Comparison of ENCODE assay signal across 8 cellular contexts in genomic region chr9:123339666-123340414, GRCh38. TPM values are rescaled to one million over a fixed set of nuclear protein-coding genes. Genes with fewer than 3 reads are reported as not detected.
DNase-seq lines count a peak whose midpoint lies in the region; ATAC-seq and TF ChIP-seq lines count a peak whose summit lies in the region.

No MANE protein-coding gene starts in this region.

- H3K27me3 ChIP-seq in GM06990 (replicated peaks; ENCODE audit: control insufficient read depth, insufficient read depth, low read length) = no peaks in the 10 kb centered on the region
- H3K27me3 ChIP-seq in naive thymus-derived CD4-positive, alpha-beta T cell (ENCODE audit: control insufficient read depth in 2 of 2, insufficient read depth in 2 of 2, low read length in 2 of 2) = no peaks in the 10 kb centered on the region
- no peaks in the 10 kb centered on the region for H3K27me3 ChIP-seq in upper lobe of left lung

- TF ChIP-seq POLR2A in upper lobe of left lung (IDR thresholded peaks at IDR 0.05) = peak in 1 of 4 donors; percentile 5

- TF ChIP-seq EP300 in upper lobe of left lung (IDR thresholded peaks at IDR 0.05) = no peak

- WGBS in upper lobe of left lung, 2 donors = 54 to 61% methylated on average over 25 to 31 of the region's 31 CpGs

- peak; percentile 67 for DNase-seq in GM06990 (ENCODE audit: extremely low read depth, insufficient read length)
- peak; percentile 46 to 53 for DNase-seq in Kasumi-1 (lab: John Stamatoyannopoulos, UW)
- peak; percentile 78 for DNase-seq in activated naive CD8-positive, alpha-beta T cell treated with anti-CD3 and anti-CD28 coated beads for 36 hours
- peak in 5 of 9 donors; percentile 30 to 45 (median 31) for DNase-seq in naive thymus-derived CD4-positive, alpha-beta T cell
- DNase-seq in upper lobe of left lung = peak in 1 of 2 donors; percentile 53
- DNase-seq in central memory CD4-positive, alpha-beta T cell = no peak
- DNase-seq in NCI-H2107 treated with DMSO at 0.1 percent for 48 hours (lab: John Stamatoyannopoulos, UW; ENCODE audit: unreplicated experiment) = no peak

- peak; percentile 45 for ATAC-seq in GM21723 (IDR thresholded peaks at IDR 0.05; ENCODE audit: unreplicated experiment)
- ATAC-seq in naive thymus-derived CD4-positive, alpha-beta T cell = peak; percentile 62
- ATAC-seq in upper lobe of left lung (ENCODE audit: low FRiP score in 2 of 2) = no peak

- intact Hi-C loops in naive thymus-derived CD4-positive, alpha-beta T cell (cut with micrococcal nuclease) = loop anchor here (1.0 to 10.0 kb wide), 6 partner anchors 17 to 1245 kb away; partner anchors contain the start of genes STRBP (in 2 of the 2) and TTLL11 (in 1 of the 2)

- POLR2A ChIA-PET in naive thymus-derived CD4-positive, alpha-beta T cell (lab: Charles Lee) = interaction anchor here (0.6 to 1.8 kb wide), 10 partner anchors 11 to 343 kb away, joined by 3 to 20 read pairs (median 4); no protein-coding TSS in a partner anchor

- no peaks in the 10 kb centered on the region for H3K9me3 Mint-ChIP-seq in activated naive CD8-positive, alpha-beta T cell treated with anti-CD3 and anti-CD28 coated beads for 36 hours
- H3K9me3 Mint-ChIP-seq in naive thymus-derived CD4-positive, alpha-beta T cell = peaks cover 0 to 1% (median 0%) of the 10 kb centered on the region in 11 donors

- peaks cover 50% of the 10 kb centered on the region for H3K4me1 Mint-ChIP-seq in activated naive CD8-positive, alpha-beta T cell treated with anti-CD3 and anti-CD28 coated beads for 36 hours
- peaks cover 19 to 45% (median 40%) of the 10 kb centered on the region in 7 donors for H3K4me1 Mint-ChIP-seq in naive thymus-derived CD4-positive, alpha-beta T cell

- peaks cover 15 to 22% of the 10 kb centered on the region in 2 donors for H3K4me1 ChIP-seq in naive thymus-derived CD4-positive, alpha-beta T cell (ENCODE audit: control insufficient read depth in 2 of 2, insufficient read depth in 2 of 2, low read length in 2 of 2)
- H3K4me1 ChIP-seq in upper lobe of left lung = peaks cover 0 to 31% (median 27%) of the 10 kb centered on the region in 4 donors

- H3K36me3 Mint-ChIP-seq in activated naive CD8-positive, alpha-beta T cell treated with anti-CD3 and anti-CD28 coated beads for 36 hours = no peaks in the 10 kb centered on the region
- no peaks in the 10 kb centered on the region for H3K36me3 Mint-ChIP-seq in naive thymus-derived CD4-positive, alpha-beta T cell

- H3K9me3 ChIP-seq in naive thymus-derived CD4-positive, alpha-beta T cell (ENCODE audit: control insufficient read depth in 2 of 3, low read length in 3 of 3) = no peaks in the 10 kb centered on the region
- H3K9me3 ChIP-seq in upper lobe of left lung = no peaks in the 10 kb centered on the region

- H3K27ac ChIP-seq in naive thymus-derived CD4-positive, alpha-beta T cell (ENCODE audit: low read depth, low read length) = peak overlapping the region; percentile 59
- H3K27ac ChIP-seq in upper lobe of left lung = peak overlapping the region in 3 of 4 donors; percentile 19 to 32 (median 21)

- H3K27ac Mint-ChIP-seq in activated naive CD8-positive, alpha-beta T cell treated with anti-CD3 and anti-CD28 coated beads for 36 hours = peak overlapping the region; percentile 99
- peak overlapping the region; percentile 84 to 95 (median 90) for H3K27ac Mint-ChIP-seq in naive thymus-derived CD4-positive, alpha-beta T cell

- H3K4me3 ChIP-seq in GM06990 (replicated peaks; ENCODE audit: low read depth, low read length) (peak overlapping the region; percentile 54), upper lobe of left lung (peak overlapping the region in 3 of 4 donors; percentile 12 to 32 (median 23))
- H3K4me3 ChIP-seq in naive thymus-derived CD4-positive, alpha-beta T cell (ENCODE audit: low read length) = peak overlapping the region; percentile 64

- peak overlapping the region; percentile 77 for H3K4me3 Mint-ChIP-seq in activated naive CD8-positive, alpha-beta T cell treated with anti-CD3 and anti-CD28 coated beads for 36 hours
- H3K4me3 Mint-ChIP-seq in naive thymus-derived CD4-positive, alpha-beta T cell = peak overlapping the region; percentile 80 to 96 (median 89)

- no peaks in the 10 kb centered on the region for H3K27me3 Mint-ChIP-seq in activated naive CD8-positive, alpha-beta T cell treated with anti-CD3 and anti-CD28 coated beads for 36 hours
- H3K27me3 Mint-ChIP-seq in naive thymus-derived CD4-positive, alpha-beta T cell = no peaks in the 10 kb centered on the region

- no peak for TF ChIP-seq CTCF in GM06990 (IDR thresholded peaks at IDR 0.05; ENCODE audit: insufficient read depth, low read length, poor library complexity, severe bottlenecking)
- TF ChIP-seq CTCF in upper lobe of left lung (IDR thresholded peaks at IDR 0.05) = no peak

- H3K36me3 ChIP-seq in GM06990 (ENCODE audit: control insufficient read depth, insufficient read depth, low read length) (no peaks in the 10 kb centered on the region), upper lobe of left lung (no peaks in the 10 kb centered on the region)
- H3K36me3 ChIP-seq in naive thymus-derived CD4-positive, alpha-beta T cell (ENCODE audit: control insufficient read depth in 2 of 3, insufficient read depth in 3 of 3, low read length in 3 of 3) = no peaks in the 10 kb centered on the region

- CTCF ChIA-PET in naive thymus-derived CD4-positive, alpha-beta T cell (lab: Charles Lee) = interaction anchor here (0.9 to 3.1 kb wide), 4 partner anchors 10 to 523 kb away, joined by 3 to 16 read pairs (median 5); no protein-coding TSS in a partner anchor

RNA-seq across cellular contexts. Expression of gene CRB2, which starts 16.2 kb away (rescaled TPM):
- total RNA-seq in activated naive CD8-positive, alpha-beta T cell treated with anti-CD3 and anti-CD28 coated beads for 36 hours = under 1 TPM; 0.06 to 0.10 TPM
- not detected for total RNA-seq in naive thymus-derived CD4-positive, alpha-beta T cell
- not detected for polyA plus RNA-seq in naive thymus-derived CD4-positive, alpha-beta T cell
- total RNA-seq in upper lobe of left lung = under 1 TPM in 2 of 6 donors, not detected in 4; 0.13 to 0.23 TPM

Comparison
In these comparisons a context has a peak if more than half of its experiments do, and no peak if none do; other contexts are left out.
1. DNase-seq: peak in GM06990 (single experiment), Kasumi-1 (2 of 2), activated naive CD8-positive, alpha-beta T cell treated with anti-CD3 and anti-CD28 coated beads for 36 hours (single experiment) and naive thymus-derived CD4-positive, alpha-beta T cell (5 of 9); none in central memory CD4-positive, alpha-beta T cell (single experiment) and NCI-H2107 treated with DMSO at 0.1 percent for 48 hours (single experiment).
2. ATAC-seq: peak in GM21723 (single experiment) and naive thymus-derived CD4-positive, alpha-beta T cell (single experiment); none in upper lobe of left lung (0 of 2).
3. Peak in every context shown above with its lines, with median percentiles within 50 percentile points of each other: H3K4me3 ChIP-seq.